1 cellular context compared by ENCODE assay signal in the genomic region with DNA sequence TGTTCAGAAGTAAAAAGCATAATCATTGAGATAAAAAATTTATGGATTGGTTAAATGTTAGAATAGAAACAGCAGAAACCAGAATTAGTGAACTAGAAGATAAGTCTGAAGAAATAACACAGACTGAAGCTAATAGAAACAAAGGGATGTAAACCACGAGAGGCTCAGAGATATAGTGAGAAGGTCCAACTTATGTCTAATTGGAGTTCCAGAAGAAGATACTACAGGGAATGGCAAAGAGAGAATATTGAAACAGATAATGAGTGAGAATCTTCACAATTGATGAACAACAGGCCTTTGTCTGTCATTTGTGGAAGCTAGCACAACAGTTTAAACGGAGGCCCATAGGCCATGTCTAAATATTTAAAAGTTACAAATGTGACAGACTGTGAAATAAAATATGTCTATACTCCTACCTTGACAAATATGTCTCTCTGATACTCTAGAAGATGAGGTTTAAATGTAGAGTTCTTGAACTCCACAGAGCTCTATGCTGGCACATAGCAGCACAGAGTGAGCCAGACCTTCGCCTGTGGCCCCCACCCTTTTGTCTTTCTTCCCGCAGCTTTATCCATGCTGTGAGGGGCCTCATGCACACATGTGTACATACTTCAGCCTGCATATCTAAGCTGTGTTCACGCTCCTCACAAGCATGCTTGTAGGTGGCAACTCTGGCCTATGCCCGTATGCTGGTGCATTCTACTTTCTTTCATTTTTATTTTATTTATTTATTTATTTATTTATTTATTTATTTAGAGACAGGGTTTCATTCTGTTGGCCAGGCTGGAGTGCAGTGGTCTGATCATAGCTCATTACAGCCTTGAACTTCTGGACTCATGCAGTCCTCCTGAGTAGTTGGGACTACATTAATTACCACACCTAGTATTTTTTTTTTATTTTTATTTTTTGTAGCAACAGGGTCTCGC.
TF ChIP-seq lines count a peak whose summit lies in the region.

No MANE protein-coding gene starts in this region.

TF ChIP-seq in HEK293, 187 proteins besides CTCF, POLR2A, EP300 and RAD21 (continued from another document and continues in another):
- TF ChIP-seq, protein P1, sequence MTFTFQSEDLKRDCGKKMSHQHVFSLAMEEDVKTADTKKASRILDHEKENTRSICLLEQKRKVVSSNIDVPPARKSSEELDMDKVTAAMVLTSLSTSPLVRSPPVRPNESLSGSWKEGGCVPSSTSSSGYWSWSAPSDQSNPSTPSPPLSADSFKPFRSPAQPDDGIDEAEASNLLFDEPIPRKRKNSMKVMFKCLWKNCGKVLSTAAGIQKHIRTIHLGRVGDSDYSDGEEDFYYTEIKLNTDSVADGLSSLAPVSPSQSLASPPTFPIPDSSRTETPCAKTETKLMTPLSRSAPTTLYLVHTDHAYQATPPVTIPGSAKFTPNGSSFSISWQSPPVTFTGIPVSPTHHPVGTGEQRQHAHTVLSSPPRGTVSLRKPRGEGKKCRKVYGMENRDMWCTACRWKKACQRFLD (tag by site-specific recombination; IDR thresholded peaks at IDR 0.05): no peak
- TF ChIP-seq, protein P2, sequence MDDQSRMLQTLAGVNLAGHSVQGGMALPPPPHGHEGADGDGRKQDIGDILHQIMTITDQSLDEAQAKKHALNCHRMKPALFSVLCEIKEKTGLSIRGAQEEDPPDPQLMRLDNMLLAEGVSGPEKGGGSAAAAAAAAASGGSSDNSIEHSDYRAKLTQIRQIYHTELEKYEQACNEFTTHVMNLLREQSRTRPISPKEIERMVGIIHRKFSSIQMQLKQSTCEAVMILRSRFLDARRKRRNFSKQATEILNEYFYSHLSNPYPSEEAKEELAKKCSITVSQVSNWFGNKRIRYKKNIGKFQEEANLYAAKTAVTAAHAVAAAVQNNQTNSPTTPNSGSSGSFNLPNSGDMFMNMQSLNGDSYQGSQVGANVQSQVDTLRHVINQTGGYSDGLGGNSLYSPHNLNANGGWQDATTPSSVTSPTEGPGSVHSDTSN (CRISPR knock-in tag; IDR thresholded peaks at IDR 0.05): no peak
- peak; percentile 50 for TF ChIP-seq ZBTB8A (tag by site-specific recombination; IDR thresholded peaks at IDR 0.05)
- no peak for TF ChIP-seq ZNF292 (tag by site-specific recombination; IDR thresholded peaks at IDR 0.05; ENCODE audit: borderline replicate concordance, low read depth)
- TF ChIP-seq ZNF416 (tag by site-specific recombination; IDR thresholded peaks at IDR 0.05): no peak
- TF ChIP-seq, protein P3, sequence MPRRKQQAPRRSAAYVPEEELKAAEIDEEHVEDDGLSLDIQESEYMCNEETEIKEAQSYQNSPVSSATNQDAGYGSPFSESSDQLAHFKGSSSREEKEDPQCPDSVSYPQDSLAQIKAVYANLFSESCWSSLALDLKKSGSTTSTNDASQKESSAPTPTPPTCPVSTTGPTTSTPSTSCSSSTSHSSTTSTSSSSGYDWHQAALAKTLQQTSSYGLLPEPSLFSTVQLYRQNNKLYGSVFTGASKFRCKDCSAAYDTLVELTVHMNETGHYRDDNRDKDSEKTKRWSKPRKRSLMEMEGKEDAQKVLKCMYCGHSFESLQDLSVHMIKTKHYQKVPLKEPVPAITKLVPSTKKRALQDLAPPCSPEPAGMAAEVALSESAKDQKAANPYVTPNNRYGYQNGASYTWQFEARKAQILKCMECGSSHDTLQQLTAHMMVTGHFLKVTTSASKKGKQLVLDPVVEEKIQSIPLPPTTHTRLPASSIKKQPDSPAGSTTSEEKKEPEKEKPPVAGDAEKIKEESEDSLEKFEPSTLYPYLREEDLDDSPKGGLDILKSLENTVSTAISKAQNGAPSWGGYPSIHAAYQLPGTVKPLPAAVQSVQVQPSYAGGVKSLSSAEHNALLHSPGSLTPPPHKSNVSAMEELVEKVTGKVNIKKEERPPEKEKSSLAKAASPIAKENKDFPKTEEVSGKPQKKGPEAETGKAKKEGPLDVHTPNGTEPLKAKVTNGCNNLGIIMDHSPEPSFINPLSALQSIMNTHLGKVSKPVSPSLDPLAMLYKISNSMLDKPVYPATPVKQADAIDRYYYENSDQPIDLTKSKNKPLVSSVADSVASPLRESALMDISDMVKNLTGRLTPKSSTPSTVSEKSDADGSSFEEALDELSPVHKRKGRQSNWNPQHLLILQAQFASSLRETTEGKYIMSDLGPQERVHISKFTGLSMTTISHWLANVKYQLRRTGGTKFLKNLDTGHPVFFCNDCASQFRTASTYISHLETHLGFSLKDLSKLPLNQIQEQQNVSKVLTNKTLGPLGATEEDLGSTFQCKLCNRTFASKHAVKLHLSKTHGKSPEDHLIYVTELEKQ (tag by site-specific recombination; IDR thresholded peaks at IDR 0.05; ENCODE audit: borderline replicate concordance): no peak
- TF ChIP-seq ZBTB48 (tag by site-specific recombination; IDR thresholded peaks at IDR 0.05): no peak
- peak; percentile 20; the same call in 1 of the 2 replicates for TF ChIP-seq ZNF560 (tag by site-specific recombination; IDR thresholded peaks at IDR 0.05; ENCODE audit: borderline replicate concordance)
- TF ChIP-seq ZNF830 (tag by site-specific recombination; IDR thresholded peaks at IDR 0.05; ENCODE audit: low read depth): no peak
- TF ChIP-seq ZNF701 (tag by site-specific recombination; IDR thresholded peaks at IDR 0.05): no peak
- TF ChIP-seq ZNF843 (tag by site-specific recombination; IDR thresholded peaks at IDR 0.05): no peak
- TF ChIP-seq ZNF404 (tag by site-specific recombination; IDR thresholded peaks at IDR 0.05): peak; percentile 21; the same call in 1 of the 2 replicates
- TF ChIP-seq SP7 (tag by site-specific recombination; IDR thresholded peaks at IDR 0.05): no peak
- peak; percentile 100 for TF ChIP-seq ZNF133 (tag by site-specific recombination; IDR thresholded peaks at IDR 0.05)
- TF ChIP-seq, protein P4, sequence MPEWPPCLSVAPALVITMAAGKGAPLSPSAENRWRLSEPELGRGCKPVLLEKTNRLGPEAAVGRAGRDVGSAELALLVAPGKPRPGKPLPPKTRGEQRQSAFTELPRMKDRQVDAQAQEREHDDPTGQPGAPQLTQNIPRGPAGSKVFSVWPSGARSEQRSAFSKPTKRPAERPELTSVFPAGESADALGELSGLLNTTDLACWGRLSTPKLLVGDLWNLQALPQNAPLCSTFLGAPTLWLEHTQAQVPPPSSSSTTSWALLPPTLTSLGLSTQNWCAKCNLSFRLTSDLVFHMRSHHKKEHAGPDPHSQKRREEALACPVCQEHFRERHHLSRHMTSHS (tag by site-specific recombination; IDR thresholded peaks at IDR 0.05): no peak
- no peak for TF ChIP-seq ZEB2 (tag by site-specific recombination; IDR thresholded peaks at IDR 0.05)
- TF ChIP-seq, protein P5, sequence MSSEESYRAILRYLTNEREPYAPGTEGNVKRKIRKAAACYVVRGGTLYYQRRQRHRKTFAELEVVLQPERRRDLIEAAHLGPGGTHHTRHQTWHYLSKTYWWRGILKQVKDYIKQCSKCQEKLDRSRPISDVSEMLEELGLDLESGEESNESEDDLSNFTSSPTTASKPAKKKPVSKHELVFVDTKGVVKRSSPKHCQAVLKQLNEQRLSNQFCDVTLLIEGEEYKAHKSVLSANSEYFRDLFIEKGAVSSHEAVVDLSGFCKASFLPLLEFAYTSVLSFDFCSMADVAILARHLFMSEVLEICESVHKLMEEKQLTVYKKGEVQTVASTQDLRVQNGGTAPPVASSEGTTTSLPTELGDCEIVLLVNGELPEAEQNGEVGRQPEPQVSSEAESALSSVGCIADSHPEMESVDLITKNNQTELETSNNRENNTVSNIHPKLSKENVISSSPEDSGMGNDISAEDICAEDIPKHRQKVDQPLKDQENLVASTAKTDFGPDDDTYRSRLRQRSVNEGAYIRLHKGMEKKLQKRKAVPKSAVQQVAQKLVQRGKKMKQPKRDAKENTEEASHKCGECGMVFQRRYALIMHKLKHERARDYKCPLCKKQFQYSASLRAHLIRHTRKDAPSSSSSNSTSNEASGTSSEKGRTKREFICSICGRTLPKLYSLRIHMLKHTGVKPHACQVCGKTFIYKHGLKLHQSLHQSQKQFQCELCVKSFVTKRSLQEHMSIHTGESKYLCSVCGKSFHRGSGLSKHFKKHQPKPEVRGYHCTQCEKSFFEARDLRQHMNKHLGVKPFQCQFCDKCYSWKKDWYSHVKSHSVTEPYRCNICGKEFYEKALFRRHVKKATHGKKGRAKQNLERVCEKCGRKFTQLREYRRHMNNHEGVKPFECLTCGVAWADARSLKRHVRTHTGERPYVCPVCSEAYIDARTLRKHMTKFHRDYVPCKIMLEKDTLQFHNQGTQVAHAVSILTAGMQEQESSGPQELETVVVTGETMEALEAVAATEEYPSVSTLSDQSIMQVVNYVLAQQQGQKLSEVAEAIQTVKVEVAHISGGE (tag by site-specific recombination; conservative IDR thresholded peaks at IDR 0.05; ENCODE audit: low read depth): peak; percentile 60
- TF ChIP-seq, protein P6, sequence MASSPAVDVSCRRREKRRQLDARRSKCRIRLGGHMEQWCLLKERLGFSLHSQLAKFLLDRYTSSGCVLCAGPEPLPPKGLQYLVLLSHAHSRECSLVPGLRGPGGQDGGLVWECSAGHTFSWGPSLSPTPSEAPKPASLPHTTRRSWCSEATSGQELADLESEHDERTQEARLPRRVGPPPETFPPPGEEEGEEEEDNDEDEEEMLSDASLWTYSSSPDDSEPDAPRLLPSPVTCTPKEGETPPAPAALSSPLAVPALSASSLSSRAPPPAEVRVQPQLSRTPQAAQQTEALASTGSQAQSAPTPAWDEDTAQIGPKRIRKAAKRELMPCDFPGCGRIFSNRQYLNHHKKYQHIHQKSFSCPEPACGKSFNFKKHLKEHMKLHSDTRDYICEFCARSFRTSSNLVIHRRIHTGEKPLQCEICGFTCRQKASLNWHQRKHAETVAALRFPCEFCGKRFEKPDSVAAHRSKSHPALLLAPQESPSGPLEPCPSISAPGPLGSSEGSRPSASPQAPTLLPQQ (tag by site-specific recombination; IDR thresholded peaks at IDR 0.05): no peak
- TF ChIP-seq, protein P7, sequence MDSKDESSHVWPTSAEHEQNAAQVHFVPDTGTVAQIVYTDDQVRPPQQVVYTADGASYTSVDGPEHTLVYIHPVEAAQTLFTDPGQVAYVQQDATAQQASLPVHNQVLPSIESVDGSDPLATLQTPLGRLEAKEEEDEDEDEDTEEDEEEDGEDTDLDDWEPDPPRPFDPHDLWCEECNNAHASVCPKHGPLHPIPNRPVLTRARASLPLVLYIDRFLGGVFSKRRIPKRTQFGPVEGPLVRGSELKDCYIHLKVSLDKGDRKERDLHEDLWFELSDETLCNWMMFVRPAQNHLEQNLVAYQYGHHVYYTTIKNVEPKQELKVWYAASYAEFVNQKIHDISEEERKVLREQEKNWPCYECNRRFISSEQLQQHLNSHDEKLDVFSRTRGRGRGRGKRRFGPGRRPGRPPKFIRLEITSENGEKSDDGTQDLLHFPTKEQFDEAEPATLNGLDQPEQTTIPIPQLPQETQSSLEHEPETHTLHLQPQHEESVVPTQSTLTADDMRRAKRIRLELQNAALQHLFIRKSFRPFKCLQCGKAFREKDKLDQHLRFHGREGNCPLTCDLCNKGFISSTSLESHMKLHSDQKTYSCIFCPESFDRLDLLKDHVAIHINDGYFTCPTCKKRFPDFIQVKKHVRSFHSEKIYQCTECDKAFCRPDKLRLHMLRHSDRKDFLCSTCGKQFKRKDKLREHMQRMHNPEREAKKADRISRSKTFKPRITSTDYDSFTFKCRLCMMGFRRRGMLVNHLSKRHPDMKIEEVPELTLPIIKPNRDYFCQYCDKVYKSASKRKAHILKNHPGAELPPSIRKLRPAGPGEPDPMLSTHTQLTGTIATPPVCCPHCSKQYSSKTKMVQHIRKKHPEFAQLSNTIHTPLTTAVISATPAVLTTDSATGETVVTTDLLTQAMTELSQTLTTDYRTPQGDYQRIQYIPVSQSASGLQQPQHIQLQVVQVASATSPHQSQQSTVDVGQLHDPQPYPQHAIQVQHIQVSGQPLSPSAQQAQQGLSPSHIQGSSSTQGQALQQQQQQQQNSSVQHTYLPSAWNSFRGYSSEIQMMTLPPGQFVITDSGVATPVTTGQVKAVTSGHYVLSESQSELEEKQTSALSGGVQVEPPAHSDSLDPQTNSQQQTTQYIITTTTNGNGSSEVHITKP (tag by site-specific recombination; IDR thresholded peaks at IDR 0.05): no peak
- TF ChIP-seq, protein P8, sequence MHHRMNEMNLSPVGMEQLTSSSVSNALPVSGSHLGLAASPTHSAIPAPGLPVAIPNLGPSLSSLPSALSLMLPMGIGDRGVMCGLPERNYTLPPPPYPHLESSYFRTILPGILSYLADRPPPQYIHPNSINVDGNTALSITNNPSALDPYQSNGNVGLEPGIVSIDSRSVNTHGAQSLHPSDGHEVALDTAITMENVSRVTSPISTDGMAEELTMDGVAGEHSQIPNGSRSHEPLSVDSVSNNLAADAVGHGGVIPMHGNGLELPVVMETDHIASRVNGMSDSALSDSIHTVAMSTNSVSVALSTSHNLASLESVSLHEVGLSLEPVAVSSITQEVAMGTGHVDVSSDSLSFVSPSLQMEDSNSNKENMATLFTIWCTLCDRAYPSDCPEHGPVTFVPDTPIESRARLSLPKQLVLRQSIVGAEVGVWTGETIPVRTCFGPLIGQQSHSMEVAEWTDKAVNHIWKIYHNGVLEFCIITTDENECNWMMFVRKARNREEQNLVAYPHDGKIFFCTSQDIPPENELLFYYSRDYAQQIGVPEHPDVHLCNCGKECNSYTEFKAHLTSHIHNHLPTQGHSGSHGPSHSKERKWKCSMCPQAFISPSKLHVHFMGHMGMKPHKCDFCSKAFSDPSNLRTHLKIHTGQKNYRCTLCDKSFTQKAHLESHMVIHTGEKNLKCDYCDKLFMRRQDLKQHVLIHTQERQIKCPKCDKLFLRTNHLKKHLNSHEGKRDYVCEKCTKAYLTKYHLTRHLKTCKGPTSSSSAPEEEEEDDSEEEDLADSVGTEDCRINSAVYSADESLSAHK (tag by site-specific recombination; IDR thresholded peaks at IDR 0.05): no peak
- TF ChIP-seq, protein P9, sequence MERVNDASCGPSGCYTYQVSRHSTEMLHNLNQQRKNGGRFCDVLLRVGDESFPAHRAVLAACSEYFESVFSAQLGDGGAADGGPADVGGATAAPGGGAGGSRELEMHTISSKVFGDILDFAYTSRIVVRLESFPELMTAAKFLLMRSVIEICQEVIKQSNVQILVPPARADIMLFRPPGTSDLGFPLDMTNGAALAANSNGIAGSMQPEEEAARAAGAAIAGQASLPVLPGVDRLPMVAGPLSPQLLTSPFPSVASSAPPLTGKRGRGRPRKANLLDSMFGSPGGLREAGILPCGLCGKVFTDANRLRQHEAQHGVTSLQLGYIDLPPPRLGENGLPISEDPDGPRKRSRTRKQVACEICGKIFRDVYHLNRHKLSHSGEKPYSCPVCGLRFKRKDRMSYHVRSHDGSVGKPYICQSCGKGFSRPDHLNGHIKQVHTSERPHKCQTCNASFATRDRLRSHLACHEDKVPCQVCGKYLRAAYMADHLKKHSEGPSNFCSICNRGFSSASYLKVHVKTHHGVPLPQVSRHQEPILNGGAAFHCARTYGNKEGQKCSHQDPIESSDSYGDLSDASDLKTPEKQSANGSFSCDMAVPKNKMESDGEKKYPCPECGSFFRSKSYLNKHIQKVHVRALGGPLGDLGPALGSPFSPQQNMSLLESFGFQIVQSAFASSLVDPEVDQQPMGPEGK (tag by site-specific recombination; IDR thresholded peaks at IDR 0.05): no peak
